Comparison of ENCODE assay signal across 20 cellular contexts in the genomic region with DNA sequence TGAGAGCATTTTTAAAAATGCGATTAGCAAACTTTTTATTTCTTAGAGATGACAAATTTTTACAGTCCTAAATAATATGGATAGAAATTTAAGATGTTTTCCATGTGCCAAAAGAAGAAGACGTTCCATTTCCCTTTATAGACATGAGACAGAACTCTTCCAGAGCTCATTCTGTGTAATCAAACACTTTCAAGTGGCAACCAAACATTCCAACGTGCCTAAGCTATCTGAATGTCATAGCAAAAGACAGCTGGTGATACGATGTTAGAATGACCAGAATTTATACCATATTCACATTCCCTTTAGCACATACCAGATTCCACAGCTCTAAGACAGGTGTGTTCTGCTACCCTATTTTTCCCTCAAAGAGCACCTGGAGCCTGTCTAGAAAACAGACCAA.
"Had no signal": no experiment of that assay in that cellular context is flagged by ENCODE, and none has a peak within 500 bp of the region (broad histone marks: within the 10 kb centered on the region; RNA-seq: fewer than 3 reads in every experiment).

No MANE protein-coding gene starts in this region.

- H3K4me3 ChIP-seq: ascending aorta, K562, SK-N-MC had no signal

- H3K9me3 ChIP-seq: ascending aorta had no signal

- H3K4me1 ChIP-seq: ascending aorta had no signal

- H3K27me3 ChIP-seq: ascending aorta had no signal

- H3K27ac ChIP-seq: ascending aorta, VCaP had no signal

- H3K36me3 ChIP-seq: ascending aorta had no signal

- DNase-seq: activated CD4-positive, alpha-beta memory T cell treated with anti-CD3 and anti-CD28 coated beads for 36 hours; activated CD4-positive, alpha-beta T cell treated with anti-CD3 and anti-CD28 coated beads, Interleukin-2, amount 10 ng/mL, durations not matched to agents 7 days and 5 days; activated CD4-positive, CD25-positive, alpha-beta regulatory T cell; activated CD8-positive, alpha-beta memory T cell treated with anti-CD3 and anti-CD28 coated beads for 24 hours; activated effector memory CD4-positive, alpha-beta T cell treated with anti-CD3 and anti-CD28 coated beads, Interleukin-2, amount 50 U/mL, for 16 hours; activated naive CD4-positive, alpha-beta T cell treated with Interleukin-2 at 50 U/mL for 16 hours; activated naive CD8-positive, alpha-beta T cell treated with anti-CD3 and anti-CD28 coated beads, Interleukin-2, amount 50 U/mL, for 24 hours; activated T-cell treated with anti-CD3 and anti-CD28 coated beads, Interleukin-2, amount 50 U/mL, for 4 hours; Karpas-422; NCI-H1105 treated with DMSO at 0.1 percent for 48 hours; NCI-H1436 treated with DMSO at 0.1 percent for 48 hours; NCI-H1930; NCI-H510A treated with DMSO at 0.1 percent for 48 hours; NK-92 treated with Interleukin-12 subunit alpha and Interleukin-12 subunit beta, amount 100 ng/mL, for 24 hours; SIG-M5; T-cell had no signal

- ATAC-seq: activated naive CD8-positive, alpha-beta T cell treated with anti-CD3 and anti-CD28 coated beads, Interleukin-2, amount 50 U/mL, for 24 hours; activated T-cell treated with anti-CD3 and anti-CD28 coated beads, Interleukin-2, amount 50 U/mL, for 4 hours; K562; T-cell had no signal
